ENCODE assay signal across 2 cellular contexts in genomic region chr9:21889673-21890072, GRCh38.
TF ChIP-seq lines count a peak whose summit lies in the region.

No MANE protein-coding gene starts in this region.

TF ChIP-seq in GM23338, 12 proteins besides CTCF, POLR2A, EP300 and RAD21 (continued from another document):
- TF ChIP-seq ZNF462 (CRISPR knock-in tag; IDR thresholded peaks at IDR 0.05): no peak
- TF ChIP-seq JUNB (IDR thresholded peaks at IDR 0.05; ENCODE audit: unreplicated experiment): no peak
- no peak for TF ChIP-seq ZNF114 (CRISPR knock-in tag; IDR thresholded peaks at IDR 0.05)
- no peak for TF ChIP-seq EZH2 (IDR thresholded peaks at IDR 0.05; ENCODE audit: low read depth, unreplicated experiment)

TF ChIP-seq in WTC11, 78 proteins besides CTCF, POLR2A, EP300 and RAD21 (continued from another document):
- TF ChIP-seq ZNF532 (CRISPR knock-in tag; IDR thresholded peaks at IDR 0.05; ENCODE audit: borderline replicate concordance) (no peak), HMGA2 (CRISPR knock-in tag; IDR thresholded peaks at IDR 0.05) (no peak), MXD4 (CRISPR knock-in tag; IDR thresholded peaks at IDR 0.05; ENCODE audit: borderline replicate concordance) (no peak), USF1 (CRISPR knock-in tag; IDR thresholded peaks at IDR 0.05) (no peak), IRF2 (CRISPR knock-in tag; IDR thresholded peaks at IDR 0.05; ENCODE audit: borderline replicate concordance, low read depth) (no peak), ATF3 (CRISPR knock-in tag; conservative IDR thresholded peaks at IDR 0.05) (no peak), NR2C2 (CRISPR knock-in tag; IDR thresholded peaks at IDR 0.05) (no peak), RORB (CRISPR knock-in tag; IDR thresholded peaks at IDR 0.05) (no peak), HMGXB4 (CRISPR knock-in tag; IDR thresholded peaks at IDR 0.05) (no peak), ZBTB21 (CRISPR knock-in tag; IDR thresholded peaks at IDR 0.05; ENCODE audit: borderline replicate concordance) (no peak), ZSCAN18 (CRISPR knock-in tag; IDR thresholded peaks at IDR 0.05) (no peak)
